Comparison of ENCODE assay signal across 13 cellular contexts in genomic region chr4:7821245-7822165, GRCh38.
DNase-seq lines count a peak whose midpoint lies in the region; ATAC-seq and TF ChIP-seq lines count a peak whose summit lies in the region.
"Had no signal": no experiment of that assay in that cellular context is flagged by ENCODE, and none has a peak within 500 bp of the region (broad histone marks: within the 10 kb centered on the region; RNA-seq: fewer than 3 reads in every experiment).

No MANE protein-coding gene starts in this region.

- H4K20me1 ChIP-seq in BLaER1 treated with 17β-estradiol and CSF1 and Interleukin-3, amounts not matched to agents 10 nM and 100 nM: peaks cover 0 to 5% (median 0%) of the 10 kb centered on the region in 11 experiments; a peak in 1 of 22 replicates

- no peak for TF ChIP-seq CTCF in right atrium auricular region (IDR thresholded peaks at IDR 0.05)

- DNase-seq in adipocyte (ENCODE audit: low read depth) (peak; percentile 48), right atrium auricular region (ENCODE audit: low spot score) (no peak), Kasumi-1 (lab: John Stamatoyannopoulos, UW) (no peak)
- no peak for DNase-seq in activated T-cell treated with anti-CD3 and anti-CD28 coated beads, Interleukin-2, amount 50 U/mL, for 1 hour
- DNase-seq in stimulated activated CD4-positive, alpha-beta T cell treated with anti-CD3 and anti-CD28 coated beads, Interleukin-2, amount 100 ng/mL, for 48 hours: no peak
- DNase-seq: activated naive CD8-positive, alpha-beta T cell treated with anti-CD3 and anti-CD28 coated beads, Interleukin-2, amount 10 ng/mL, durations not matched to agents 7 days and 5 days; DND-41; head of caudate nucleus; nephron progenitor cell; stimulated activated CD8-positive, alpha-beta memory T cell treated with anti-CD3 and anti-CD28 coated beads, Interleukin-4, amount 100 ng/mL, for 48 hours had no signal

- H3K36me3 ChIP-seq in BLaER1 treated with 17β-estradiol and CSF1 and Interleukin-3, amounts not matched to agents 10 nM and 100 nM: peaks cover 0 to 31% (median 3%) of the 10 kb centered on the region in 11 experiments; a peak in 4 of 22 replicates
- H3K36me3 ChIP-seq in adipocyte (ENCODE audit: control insufficient read depth, insufficient read depth, low read length, severe bottlenecking): peaks cover 46% of the 10 kb centered on the region
- H3K36me3 ChIP-seq in right atrium auricular region: no peaks in the 10 kb centered on the region
- H3K36me3 ChIP-seq in skeletal muscle tissue (ENCODE audit: control insufficient read depth in 3 of 3, insufficient read depth in 3 of 3, low read length in 3 of 3): peaks cover 4 to 8% (median 5%) of the 10 kb centered on the region in 3 donors

- no peak for ATAC-seq in HG02870 (IDR thresholded peaks at IDR 0.05; ENCODE audit: unreplicated experiment)

- peak overlapping the region in 6 of 11 experiments; percentile 16 to 53 (median 34); a peak in 9 of 22 replicates for H3K4me2 ChIP-seq in BLaER1 treated with 17β-estradiol and CSF1 and Interleukin-3, amounts not matched to agents 10 nM and 100 nM

- no peaks in the 10 kb centered on the region for H3K27me3 ChIP-seq in BLaER1 treated with 17β-estradiol and CSF1 and Interleukin-3, amounts not matched to agents 10 nM and 100 nM
- H3K27me3 ChIP-seq in adipocyte (replicated peaks; ENCODE audit: control insufficient read depth, insufficient read depth, low read length): no peaks in the 10 kb centered on the region
- no peaks in the 10 kb centered on the region for H3K27me3 ChIP-seq in right atrium auricular region
- H3K27me3 ChIP-seq in skeletal muscle tissue (ENCODE audit: control insufficient read depth in 3 of 3, insufficient read depth in 3 of 3, low read length in 3 of 3): no peaks in the 10 kb centered on the region

- H3K27ac ChIP-seq in BLaER1 treated with 17β-estradiol and CSF1 and Interleukin-3, amounts not matched to agents 10 nM and 100 nM: no peak overlapping the region
- H3K27ac ChIP-seq in right atrium auricular region (peak overlapping the region; percentile 54 to 84), skeletal muscle tissue (ENCODE audit: low read depth, low read length) (peak overlapping the region; percentile 83)

- no peaks in the 10 kb centered on the region for H3K9me3 ChIP-seq in BLaER1 treated with 17β-estradiol and CSF1 and Interleukin-3, amounts not matched to agents 10 nM and 100 nM (replicated peaks in 1 of 11)
- H3K9me3 ChIP-seq in adipocyte (ENCODE audit: control insufficient read depth, low read length) (no peaks in the 10 kb centered on the region), right atrium auricular region (no peaks in the 10 kb centered on the region), skeletal muscle tissue (ENCODE audit: control insufficient read depth in 3 of 3, low read length in 3 of 3) (no peaks in the 10 kb centered on the region)

- H3K9ac ChIP-seq in BLaER1 treated with 17β-estradiol and CSF1 and Interleukin-3, amounts not matched to agents 10 nM and 100 nM: no peak overlapping the region
- H3K9ac ChIP-seq in adipocyte (ENCODE audit: low read length) (peak overlapping the region; percentile 55), skeletal muscle tissue (ENCODE audit: low read depth in 1 of 3, low read length in 3 of 3) (peak overlapping the region; percentile 40 to 70 (median 51))

- peaks cover 0 to 24% (median 15%) of the 10 kb centered on the region in 10 experiments; a peak in 15 of 20 replicates for H3K4me1 ChIP-seq in BLaER1 treated with 17β-estradiol and CSF1 and Interleukin-3, amounts not matched to agents 10 nM and 100 nM
- H3K4me1 ChIP-seq in adipocyte (ENCODE audit: control insufficient read depth, insufficient read depth, low read length) (peaks cover 46% of the 10 kb centered on the region), right atrium auricular region (peaks cover 0 to 55% of the 10 kb centered on the region in 2 donors), skeletal muscle tissue (ENCODE audit: control insufficient read depth in 3 of 3, insufficient read depth in 3 of 3, low read length in 3 of 3) (peaks cover 33 to 40% (median 34%) of the 10 kb centered on the region in 3 donors)

- H3K4me3 ChIP-seq in BLaER1 treated with 17β-estradiol and CSF1 and Interleukin-3, amounts not matched to agents 10 nM and 100 nM: no peak overlapping the region
- H3K4me3 ChIP-seq in adipocyte (ENCODE audit: low read length): peak overlapping the region; percentile 44
- H3K4me3 ChIP-seq in right atrium auricular region: no peak overlapping the region
- H3K4me3 ChIP-seq in skeletal muscle tissue (ENCODE audit: low read length in 3 of 3): peak overlapping the region in 2 of 3 donors; percentile 16 to 42

Comparison
In these comparisons a context has a peak if more than half of its experiments do, and no peak if none do; other contexts are left out.
1. H3K27ac ChIP-seq: peak in right atrium auricular region (2 of 2) and skeletal muscle tissue (single experiment); none in BLaER1 treated with 17β-estradiol and CSF1 and Interleukin-3, amounts not matched to agents 10 nM and 100 nM (0 of 11).
2. H3K4me3 ChIP-seq: peak in adipocyte (single experiment) and skeletal muscle tissue (2 of 3); none in BLaER1 treated with 17β-estradiol and CSF1 and Interleukin-3, amounts not matched to agents 10 nM and 100 nM (0 of 10) and right atrium auricular region (0 of 2).
3. H3K9ac ChIP-seq: peak in adipocyte (single experiment) and skeletal muscle tissue (3 of 3); none in BLaER1 treated with 17β-estradiol and CSF1 and Interleukin-3, amounts not matched to agents 10 nM and 100 nM (0 of 11).